8 cellular contexts compared by ENCODE assay signal in genomic region chr14:35215110-35215872, GRCh38.
A peak's percentile ranks its signal among the peaks of the same experiment; 100 is the strongest.
DNase-seq lines count a peak whose midpoint lies in the region; ATAC-seq, FAIRE-seq and TF ChIP-seq lines count a peak whose summit lies in the region.

No MANE protein-coding gene starts in this region.

- H3K9me3 ChIP-seq in tibial nerve: no peaks in the 10 kb centered on the region

- ATAC-seq in HG02973 (IDR thresholded peaks at IDR 0.05; ENCODE audit: unreplicated experiment): no peak
- no peak for ATAC-seq in GM18511 (IDR thresholded peaks at IDR 0.05; ENCODE audit: unreplicated experiment)

- H3K4me3 ChIP-seq in H7 (ENCODE audit: insufficient read depth, low read depth, low read length) (no peak overlapping the region), tibial nerve (no peak overlapping the region)

- DNase-seq in AG08396 (ENCODE audit: low spot score) (peak; percentile 29), H7 (peak; percentile 22), iPS-NIHi11 (ENCODE audit: low spot score) (peak; percentile 43), tibial nerve (ENCODE audit: low spot score in 2 of 2) (peak in 1 of 2 donors; percentile 17)
- no peak for DNase-seq in stimulated activated CD4-positive, alpha-beta T cell treated with anti-CD3 and anti-CD28 coated beads, Interleukin-2, amount 100 ng/mL, for 24 hours

- WGBS in tibial nerve, 2 donors: 74 to 77% methylated on average over 6 of the region's 6 CpGs

- H3K4me1 ChIP-seq in tibial nerve: peaks cover 0 to 17% (median 8%) of the 10 kb centered on the region in 4 donors

- TF ChIP-seq EP300 in tibial nerve (IDR thresholded peaks at IDR 0.05): no peak

- TF ChIP-seq POLR2A in tibial nerve (IDR thresholded peaks at IDR 0.05): no peak

- TF ChIP-seq CTCF in tibial nerve (IDR thresholded peaks at IDR 0.05): peak; percentile 40 to 58 (median 43)

- H3K36me3 ChIP-seq in H7 (replicated peaks; ENCODE audit: control insufficient read depth, insufficient read depth, low read length) (no peaks in the 10 kb centered on the region), tibial nerve (no peaks in the 10 kb centered on the region)

- H3K27me3 ChIP-seq in H7 (ENCODE audit: control insufficient read depth, insufficient read depth, low read length) (no peaks in the 10 kb centered on the region), tibial nerve (no peaks in the 10 kb centered on the region)

- peak overlapping the region in 2 of 4 donors; percentile 45 to 77 for H3K27ac ChIP-seq in tibial nerve

- FAIRE-seq in TTC549 (lab: Jason Lieb, UNC): peak; percentile 71

Comparison
In these comparisons a context has a peak if more than half of its experiments do, and no peak if none do; other contexts are left out.
1. DNase-seq: peak in AG08396 (single experiment), H7 (single experiment) and iPS-NIHi11 (single experiment); none in stimulated activated CD4-positive, alpha-beta T cell treated with anti-CD3 and anti-CD28 coated beads, Interleukin-2, amount 100 ng/mL, for 24 hours (0 of 2).